8 cellular contexts compared by ENCODE assay signal in the genomic region with DNA sequence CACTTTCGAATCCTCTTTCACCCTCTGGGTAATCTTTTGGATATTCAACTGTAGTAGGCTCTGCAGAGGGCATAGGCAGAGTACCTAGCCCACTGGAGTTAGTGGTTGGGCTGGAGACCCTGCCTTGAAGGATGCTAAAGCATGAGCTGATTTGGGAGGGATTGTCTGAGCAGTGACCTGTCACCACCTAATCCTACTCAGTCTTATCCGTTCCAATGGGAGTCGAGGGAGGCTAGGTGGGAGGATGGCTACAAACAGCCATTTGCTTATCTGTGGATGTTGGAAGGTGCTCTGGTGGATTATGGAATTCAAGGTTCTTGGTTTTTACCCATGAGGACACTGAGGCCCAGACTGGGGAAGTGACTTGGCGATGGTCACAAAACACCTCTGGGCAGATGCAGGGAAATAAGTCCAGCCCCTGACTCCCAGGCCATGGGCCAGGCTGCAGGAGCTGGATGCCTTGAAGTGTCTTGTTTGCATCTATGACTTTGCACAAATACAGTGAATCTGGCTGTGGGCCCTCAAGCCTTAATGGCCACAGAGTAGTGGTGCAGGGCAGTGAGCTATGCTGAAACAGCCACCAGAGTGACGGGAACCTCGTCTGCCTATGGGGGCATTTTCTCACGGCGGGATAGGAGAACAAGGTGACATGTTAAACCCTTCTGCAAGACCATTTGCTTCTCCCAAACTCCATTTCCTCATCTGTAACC. TPM values are rescaled to one million over a fixed set of nuclear protein-coding genes. Genes with fewer than 3 reads are reported as not detected.
DNase-seq lines count a peak whose midpoint lies in the region; ATAC-seq and TF ChIP-seq lines count a peak whose summit lies in the region.

No MANE protein-coding gene starts in this region.

- POLR2A ChIA-PET in A673 (lab: Charles Lee; ENCODE audit: low non-redundant PET) = no interaction called here

- peak overlapping the region; percentile 86 to 96 (median 89) for H3K27ac Mint-ChIP-seq in IgD-negative memory B cell

- no peaks in the 10 kb centered on the region for H3K9me3 Mint-ChIP-seq in IgD-negative memory B cell

- H3K4me1 ChIP-seq in A673 (ENCODE audit: insufficient read depth, low read length, poor library complexity, severe bottlenecking) (peaks cover 18% of the 10 kb centered on the region), mucosa of stomach (ENCODE audit: control insufficient read depth, insufficient read depth, low read length) (peaks cover 31% of the 10 kb centered on the region)

- CTCF ChIA-PET in A673 (lab: Charles Lee) = interaction anchor here (0.6 to 1.2 kb wide), 2 partner anchors 22 to 59 kb away, joined by 3 to 4 read pairs; no protein-coding TSS in a partner anchor

- no peaks in the 10 kb centered on the region for H3K27me3 Mint-ChIP-seq in IgD-negative memory B cell

- peaks cover 19 to 31% (median 21%) of the 10 kb centered on the region in 3 donors for H3K4me1 Mint-ChIP-seq in IgD-negative memory B cell

- DNase-seq in A673 (ENCODE audit: low spot score) (no peak), brain microvascular endothelial cell (no peak), kidney tubule cell (ENCODE audit: low spot score) (no peak), kidney glomerular epithelial cell (lab: John Stamatoyannopoulos, UW) (no peak)

- H3K9me3 ChIP-seq in A673 (ENCODE audit: low read depth, low read length, poor library complexity, severe bottlenecking) = no peaks in the 10 kb centered on the region
- no peaks in the 10 kb centered on the region for H3K9me3 ChIP-seq in mucosa of stomach (ENCODE audit: control insufficient read depth, low read length)

- H3K36me3 ChIP-seq in A673 (ENCODE audit: insufficient read depth, low read length, poor library complexity, severe bottlenecking) (peaks cover 22% of the 10 kb centered on the region), brain microvascular endothelial cell (replicated peaks) (peaks cover 22% of the 10 kb centered on the region), mucosa of stomach (ENCODE audit: control insufficient read depth, insufficient read depth, low read length) (peaks cover 7% of the 10 kb centered on the region)

- no TSS peak for BruUV-seq in A673 (replicated peaks; lab: Mats Ljungman, UMichigan)

- in situ Hi-C loops in brain microvascular endothelial cell (cut with HindIII; ENCODE audit: low pct_ligation_motif_present, low sequenced_read_pairs) = no loop called here

- no peak for TF ChIP-seq CTCF in A673 (conservative IDR thresholded peaks at IDR 0.05; ENCODE audit: low read depth, low read length)
- TF ChIP-seq CTCF in brain microvascular endothelial cell (IDR thresholded peaks at IDR 0.05; ENCODE audit: low read depth, low read length, missing control alignments) = no peak

- peak overlapping the region; percentile 59 for H3K9ac ChIP-seq in mucosa of stomach (ENCODE audit: low read length)

- H3K27me3 ChIP-seq in A673 (replicated peaks; ENCODE audit: insufficient read depth, low read depth, low read length, poor library complexity) (no peaks in the 10 kb centered on the region), brain microvascular endothelial cell (replicated peaks) (no peaks in the 10 kb centered on the region), mucosa of stomach (ENCODE audit: control insufficient read depth, insufficient read depth, low read length) (no peaks in the 10 kb centered on the region)

- no peak for ATAC-seq in HG03469 (IDR thresholded peaks at IDR 0.05; ENCODE audit: unreplicated experiment)
- no peak for ATAC-seq in HG03342 (IDR thresholded peaks at IDR 0.05; ENCODE audit: unreplicated experiment)

- intact Hi-C loops in A673 (cut with micrococcal nuclease; ENCODE audit: unreplicated experiment) = loop anchor here (2.0 to 5.0 kb wide), 2 partner anchors 155 to 195 kb away; partner anchors contain the start of genes MPHOSPH9, MTRFR and TMED2

- H3K4me3 Mint-ChIP-seq in IgD-negative memory B cell = peak overlapping the region; percentile 88 to 96 (median 94)

- no peaks in the 10 kb centered on the region for H3K36me3 Mint-ChIP-seq in IgD-negative memory B cell

- H3K4me3 ChIP-seq in A673 (ENCODE audit: low read depth, low read length, poor library complexity, severe bottlenecking) (peak overlapping the region; percentile 61), brain microvascular endothelial cell (ENCODE audit: low read depth, low read length) (no peak overlapping the region), mucosa of stomach (ENCODE audit: low read length) (no peak overlapping the region)

- H3K27ac ChIP-seq in A673 (ENCODE audit: low read depth, low read length, poor library complexity, severe bottlenecking) (peak overlapping the region; percentile 77), brain microvascular endothelial cell (peak overlapping the region; percentile 61)

RNA-seq across cellular contexts. Expression of gene KMT5A, which starts 3.7 kb away (rescaled TPM):
- total RNA-seq in A673 (2021) = 98.6 and 104 TPM in 2 replicates
- 3.0 TPM for polyA plus RNA-seq in IgD-negative memory B cell

RNA-seq across cellular contexts. Expression of gene SBNO1, which starts 23.0 kb away (rescaled TPM):
- 54.9 and 58.6 TPM in 2 replicates for total RNA-seq in A673 (2021)
- polyA plus RNA-seq in IgD-negative memory B cell = 25.3 TPM

RNA-seq across cellular contexts. Expression of gene RILPL2, which starts 48.8 kb away (rescaled TPM):
- total RNA-seq in A673 (2021) = 1.7 and 1.9 TPM in 2 replicates
- polyA plus RNA-seq in IgD-negative memory B cell = 14.3 TPM
